Comparison of ENCODE assay signal across 2 cellular contexts in the genomic region with DNA sequence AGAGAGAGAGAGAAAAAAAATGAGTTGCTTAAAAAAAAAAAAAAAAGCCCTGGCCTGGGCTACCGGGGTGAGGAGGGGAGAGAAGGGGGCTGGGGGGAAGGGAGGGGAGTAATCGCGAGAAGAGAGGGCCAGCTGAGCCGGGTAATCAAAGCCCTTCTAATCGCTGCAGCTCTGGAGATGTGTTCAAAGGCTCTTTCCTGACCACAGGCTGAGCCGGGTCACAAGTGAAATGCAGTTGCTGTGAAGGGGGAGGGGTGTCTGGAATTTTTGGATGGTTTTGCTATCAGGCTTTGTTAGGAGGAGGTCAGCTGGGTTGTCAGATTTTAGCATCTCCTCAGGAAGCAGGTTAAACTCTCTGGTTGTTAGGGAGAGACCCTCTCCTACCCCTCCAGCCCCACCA.
TF ChIP-seq lines count a peak whose summit lies in the region.

No MANE protein-coding gene starts in this region.

TF ChIP-seq in SK-N-SH, 30 proteins besides CTCF, POLR2A, EP300 and RAD21 (continued from another document):
- TF ChIP-seq REST (IDR thresholded peaks at IDR 0.05; ENCODE audit: low read depth, low read length) (no peak), USF2 (IDR thresholded peaks at IDR 0.05; ENCODE audit: borderline replicate concordance, low read depth, low read length) (no peak), FOXJ3 (CRISPR knock-in tag; IDR thresholded peaks at IDR 0.05) (no peak), GABPA (IDR thresholded peaks at IDR 0.05; ENCODE audit: low read depth) (no peak), SIN3A (IDR thresholded peaks at IDR 0.05; ENCODE audit: borderline replicate concordance, low read depth, low read length) (no peak), IRF3 (IDR thresholded peaks at IDR 0.05; ENCODE audit: low read depth, low read length) (no peak), EZH2phosphoT487 (IDR thresholded peaks at IDR 0.05; ENCODE audit: borderline replicate concordance, low read depth) (no peak), POLR2AphosphoS5 (IDR thresholded peaks at IDR 0.05; ENCODE audit: low read depth, low read length) (no peak)
- TF ChIP-seq, protein P1, sequence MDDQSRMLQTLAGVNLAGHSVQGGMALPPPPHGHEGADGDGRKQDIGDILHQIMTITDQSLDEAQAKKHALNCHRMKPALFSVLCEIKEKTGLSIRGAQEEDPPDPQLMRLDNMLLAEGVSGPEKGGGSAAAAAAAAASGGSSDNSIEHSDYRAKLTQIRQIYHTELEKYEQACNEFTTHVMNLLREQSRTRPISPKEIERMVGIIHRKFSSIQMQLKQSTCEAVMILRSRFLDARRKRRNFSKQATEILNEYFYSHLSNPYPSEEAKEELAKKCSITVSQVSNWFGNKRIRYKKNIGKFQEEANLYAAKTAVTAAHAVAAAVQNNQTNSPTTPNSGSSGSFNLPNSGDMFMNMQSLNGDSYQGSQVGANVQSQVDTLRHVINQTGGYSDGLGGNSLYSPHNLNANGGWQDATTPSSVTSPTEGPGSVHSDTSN (IDR thresholded peaks at IDR 0.05), result no peak

TF ChIP-seq in SK-N-SH treated with all-trans-retinoic acid at 6 μM for 48 hours, 23 proteins besides CTCF, POLR2A, EP300 and RAD21 (continued from another document):
- TF ChIP-seq PPARA (CRISPR knock-in tag; IDR thresholded peaks at IDR 0.05; ENCODE audit: borderline replicate concordance) (no peak), GLIS3 (CRISPR knock-in tag; IDR thresholded peaks at IDR 0.05) (no peak), ESRRG (CRISPR knock-in tag; IDR thresholded peaks at IDR 0.05) (no peak)
- TF ChIP-seq, protein P2, sequence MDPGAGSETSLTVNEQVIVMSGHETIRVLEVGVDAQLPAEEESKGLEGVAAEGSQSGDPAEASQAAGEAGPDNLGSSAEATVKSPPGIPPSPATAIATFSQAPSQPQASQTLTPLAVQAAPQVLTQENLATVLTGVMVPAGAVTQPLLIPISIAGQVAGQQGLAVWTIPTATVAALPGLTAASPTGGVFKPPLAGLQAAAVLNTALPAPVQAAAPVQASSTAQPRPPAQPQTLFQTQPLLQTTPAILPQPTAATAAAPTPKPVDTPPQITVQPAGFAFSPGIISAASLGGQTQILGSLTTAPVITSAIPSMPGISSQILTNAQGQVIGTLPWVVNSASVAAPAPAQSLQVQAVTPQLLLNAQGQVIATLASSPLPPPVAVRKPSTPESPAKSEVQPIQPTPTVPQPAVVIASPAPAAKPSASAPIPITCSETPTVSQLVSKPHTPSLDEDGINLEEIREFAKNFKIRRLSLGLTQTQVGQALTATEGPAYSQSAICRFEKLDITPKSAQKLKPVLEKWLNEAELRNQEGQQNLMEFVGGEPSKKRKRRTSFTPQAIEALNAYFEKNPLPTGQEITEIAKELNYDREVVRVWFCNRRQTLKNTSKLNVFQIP (CRISPR knock-in tag; IDR thresholded peaks at IDR 0.05; ENCODE audit: borderline replicate concordance, low read depth), result no peak
